In the genomic region with DNA sequence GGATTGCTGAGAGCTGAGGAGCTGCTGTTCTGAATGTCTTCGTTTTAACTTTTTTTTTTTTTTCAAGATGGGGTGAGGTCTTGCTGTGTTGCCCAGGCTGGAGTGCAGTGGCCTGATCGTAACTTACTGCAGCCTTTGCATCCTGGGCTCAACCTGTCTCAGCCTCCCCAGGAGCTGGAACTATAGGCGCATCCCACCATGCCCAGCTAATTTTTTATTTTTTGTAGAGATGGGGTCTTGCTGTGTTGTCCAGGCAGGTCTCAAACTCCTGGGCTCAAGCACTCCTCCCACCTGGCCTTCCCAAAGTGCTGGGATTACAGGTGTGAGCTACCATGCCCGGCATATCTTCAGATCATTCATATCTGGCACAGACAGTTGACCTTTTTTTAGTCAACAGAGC, we compare ENCODE assay signal across 1 cellular context.
TF ChIP-seq lines count a peak whose summit lies in the region.

No MANE protein-coding gene starts in this region.

TF ChIP-seq in GM23338, 12 proteins besides CTCF, POLR2A, EP300 and RAD21 (continued from another document):
- TF ChIP-seq, protein P1, sequence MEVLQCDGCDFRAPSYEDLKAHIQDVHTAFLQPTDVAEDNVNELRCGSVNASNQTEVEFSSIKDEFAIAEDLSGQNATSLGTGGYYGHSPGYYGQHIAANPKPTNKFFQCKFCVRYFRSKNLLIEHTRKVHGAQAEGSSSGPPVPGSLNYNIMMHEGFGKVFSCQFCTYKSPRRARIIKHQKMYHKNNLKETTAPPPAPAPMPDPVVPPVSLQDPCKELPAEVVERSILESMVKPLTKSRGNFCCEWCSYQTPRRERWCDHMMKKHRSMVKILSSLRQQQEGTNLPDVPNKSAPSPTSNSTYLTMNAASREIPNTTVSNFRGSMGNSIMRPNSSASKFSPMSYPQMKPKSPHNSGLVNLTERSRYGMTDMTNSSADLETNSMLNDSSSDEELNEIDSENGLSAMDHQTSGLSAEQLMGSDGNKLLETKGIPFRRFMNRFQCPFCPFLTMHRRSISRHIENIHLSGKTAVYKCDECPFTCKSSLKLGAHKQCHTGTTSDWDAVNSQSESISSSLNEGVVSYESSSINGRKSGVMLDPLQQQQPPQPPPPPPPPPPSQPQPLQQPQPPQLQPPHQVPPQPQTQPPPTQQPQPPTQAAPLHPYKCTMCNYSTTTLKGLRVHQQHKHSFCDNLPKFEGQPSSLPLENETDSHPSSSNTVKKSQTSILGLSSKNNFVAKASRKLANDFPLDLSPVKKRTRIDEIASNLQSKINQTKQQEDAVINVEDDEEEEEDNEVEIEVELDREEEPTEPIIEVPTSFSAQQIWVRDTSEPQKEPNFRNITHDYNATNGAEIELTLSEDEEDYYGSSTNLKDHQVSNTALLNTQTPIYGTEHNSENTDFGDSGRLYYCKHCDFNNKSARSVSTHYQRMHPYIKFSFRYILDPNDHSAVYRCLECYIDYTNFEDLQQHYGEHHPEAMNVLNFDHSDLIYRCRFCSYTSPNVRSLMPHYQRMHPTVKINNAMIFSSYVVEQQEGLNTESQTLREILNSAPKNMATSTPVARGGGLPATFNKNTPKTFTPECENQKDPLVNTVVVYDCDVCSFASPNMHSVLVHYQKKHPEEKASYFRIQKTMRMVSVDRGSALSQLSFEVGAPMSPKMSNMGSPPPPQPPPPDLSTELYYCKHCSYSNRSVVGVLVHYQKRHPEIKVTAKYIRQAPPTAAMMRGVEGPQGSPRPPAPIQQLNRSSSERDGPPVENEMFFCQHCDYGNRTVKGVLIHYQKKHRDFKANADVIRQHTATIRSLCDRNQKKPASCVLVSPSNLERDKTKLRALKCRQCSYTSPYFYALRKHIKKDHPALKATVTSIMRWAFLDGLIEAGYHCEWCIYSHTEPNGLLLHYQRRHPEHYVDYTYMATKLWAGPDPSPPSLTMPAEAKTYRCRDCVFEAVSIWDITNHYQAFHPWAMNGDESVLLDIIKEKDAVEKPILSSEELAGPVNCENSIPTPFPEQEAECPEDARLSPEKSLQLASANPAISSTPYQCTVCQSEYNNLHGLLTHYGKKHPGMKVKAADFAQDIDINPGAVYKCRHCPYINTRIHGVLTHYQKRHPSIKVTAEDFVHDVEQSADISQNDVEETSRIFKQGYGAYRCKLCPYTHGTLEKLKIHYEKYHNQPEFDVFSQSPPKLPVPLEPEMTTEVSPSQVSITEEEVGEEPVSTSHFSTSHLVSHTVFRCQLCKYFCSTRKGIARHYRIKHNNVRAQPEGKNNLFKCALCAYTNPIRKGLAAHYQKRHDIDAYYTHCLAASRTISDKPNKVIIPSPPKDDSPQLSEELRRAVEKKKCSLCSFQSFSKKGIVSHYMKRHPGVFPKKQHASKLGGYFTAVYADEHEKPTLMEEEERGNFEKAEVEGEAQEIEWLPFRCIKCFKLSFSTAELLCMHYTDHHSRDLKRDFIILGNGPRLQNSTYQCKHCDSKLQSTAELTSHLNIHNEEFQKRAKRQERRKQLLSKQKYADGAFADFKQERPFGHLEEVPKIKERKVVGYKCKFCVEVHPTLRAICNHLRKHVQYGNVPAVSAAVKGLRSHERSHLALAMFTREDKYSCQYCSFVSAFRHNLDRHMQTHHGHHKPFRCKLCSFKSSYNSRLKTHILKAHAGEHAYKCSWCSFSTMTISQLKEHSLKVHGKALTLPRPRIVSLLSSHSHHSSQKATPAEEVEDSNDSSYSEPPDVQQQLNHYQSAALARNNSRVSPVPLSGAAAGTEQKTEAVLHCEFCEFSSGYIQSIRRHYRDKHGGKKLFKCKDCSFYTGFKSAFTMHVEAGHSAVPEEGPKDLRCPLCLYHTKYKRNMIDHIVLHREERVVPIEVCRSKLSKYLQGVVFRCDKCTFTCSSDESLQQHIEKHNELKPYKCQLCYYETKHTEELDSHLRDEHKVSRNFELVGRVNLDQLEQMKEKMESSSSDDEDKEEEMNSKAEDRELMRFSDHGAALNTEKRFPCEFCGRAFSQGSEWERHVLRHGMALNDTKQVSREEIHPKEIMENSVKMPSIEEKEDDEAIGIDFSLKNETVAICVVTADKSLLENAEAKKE (CRISPR knock-in tag; IDR thresholded peaks at IDR 0.05) = no peak
- no peak for TF ChIP-seq STAT1 (IDR thresholded peaks at IDR 0.05; ENCODE audit: unreplicated experiment)
- TF ChIP-seq EZH2 (IDR thresholded peaks at IDR 0.05; ENCODE audit: low read depth, unreplicated experiment) = no peak
- TF ChIP-seq, protein P2, sequence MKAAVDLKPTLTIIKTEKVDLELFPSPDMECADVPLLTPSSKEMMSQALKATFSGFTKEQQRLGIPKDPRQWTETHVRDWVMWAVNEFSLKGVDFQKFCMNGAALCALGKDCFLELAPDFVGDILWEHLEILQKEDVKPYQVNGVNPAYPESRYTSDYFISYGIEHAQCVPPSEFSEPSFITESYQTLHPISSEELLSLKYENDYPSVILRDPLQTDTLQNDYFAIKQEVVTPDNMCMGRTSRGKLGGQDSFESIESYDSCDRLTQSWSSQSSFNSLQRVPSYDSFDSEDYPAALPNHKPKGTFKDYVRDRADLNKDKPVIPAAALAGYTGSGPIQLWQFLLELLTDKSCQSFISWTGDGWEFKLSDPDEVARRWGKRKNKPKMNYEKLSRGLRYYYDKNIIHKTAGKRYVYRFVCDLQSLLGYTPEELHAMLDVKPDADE (IDR thresholded peaks at IDR 0.05) = no peak
